10 cellular contexts compared by ENCODE assay signal in genomic region chr2:234954551-234954992, GRCh38. TPM values are rescaled to one million over a fixed set of nuclear protein-coding genes. Genes with fewer than 3 reads are reported as not detected.
DNase-seq lines count a peak whose midpoint lies in the region; ATAC-seq, FAIRE-seq and TF ChIP-seq lines count a peak whose summit lies in the region.
"Had no signal": no experiment of that assay in that cellular context is flagged by ENCODE, and none has a peak within 500 bp of the region (broad histone marks: within the 10 kb centered on the region; RNA-seq: fewer than 3 reads in every experiment).

No MANE protein-coding gene starts in this region.

- peak in 2 of 4 donors; percentile 5 to 60 for ATAC-seq in heart left ventricle
- ATAC-seq in Right ventricle myocardium superior (ENCODE audit: poor library complexity) = no peak
- ATAC-seq in mucosa of descending colon = peak; percentile 1
- ATAC-seq in GM19395 (IDR thresholded peaks at IDR 0.05; ENCODE audit: unreplicated experiment) = no peak

- peaks cover 77% of the 10 kb centered on the region for H3K79me2 ChIP-seq in endothelial cell of umbilical vein (ENCODE audit: control insufficient read depth, insufficient read depth, low read length)

- H3K4me3 ChIP-seq in heart left ventricle (peak overlapping the region in 8 of 12 donors; percentile 74 to 100 (median 88)), endothelial cell of umbilical vein (replicated peaks in 1 of 3; ENCODE audit: insufficient read depth in 1 of 3, low read depth in 1 of 3, low read length in 3 of 3) (peak overlapping the region in 2 of 3 experiments; percentile 87 to 94), mucosa of descending colon (no peak overlapping the region), vagina (peak overlapping the region in 1 of 2 donors; percentile 87)
- H3K4me3 ChIP-seq: BLaER1 treated with 17β-estradiol and CSF1 and Interleukin-3, amounts not matched to agents 10 nM and 100 nM had no signal

- H3K9me3 ChIP-seq in heart left ventricle (no peaks in the 10 kb centered on the region), endothelial cell of umbilical vein (replicated peaks; ENCODE audit: control insufficient read depth, insufficient read depth, low read length) (no peaks in the 10 kb centered on the region), mucosa of descending colon (no peaks in the 10 kb centered on the region), vagina (no peaks in the 10 kb centered on the region)
- H3K9me3 ChIP-seq: BLaER1 treated with 17β-estradiol and CSF1 and Interleukin-3, amounts not matched to agents 10 nM and 100 nM had no signal

- TF ChIP-seq CTCF in heart left ventricle (IDR thresholded peaks at IDR 0.05) (no peak), endothelial cell of umbilical vein (IDR thresholded peaks at IDR 0.05; ENCODE audit: extremely low read depth in 1 of 2, insufficient read depth in 1 of 2, low read depth in 1 of 2, low read length in 2 of 2) (no peak), mucosa of descending colon (IDR thresholded peaks at IDR 0.05) (no peak), vagina (IDR thresholded peaks at IDR 0.05) (no peak)

- H3K9ac ChIP-seq in endothelial cell of umbilical vein (replicated peaks; ENCODE audit: extremely low read depth, insufficient read depth, low read length) = peak overlapping the region; percentile 98
- H3K9ac ChIP-seq: BLaER1 treated with 17β-estradiol and CSF1 and Interleukin-3, amounts not matched to agents 10 nM and 100 nM had no signal

- H3K9me1 ChIP-seq in endothelial cell of umbilical vein (replicated peaks; ENCODE audit: control insufficient read depth, extremely low read depth, insufficient read depth, low read length) = no peaks in the 10 kb centered on the region

- dilution Hi-C loops in endothelial cell of umbilical vein (cut with MboI; ENCODE audit: extremely low pct_ligation_motif_present, low sequenced_read_pairs) = no loop called here

- H2AFZ ChIP-seq in endothelial cell of umbilical vein (ENCODE audit: low read depth, low read length) = no peak overlapping the region

- POLR2A ChIA-PET in endothelial cell of umbilical vein (lab: Charles Lee) = interaction anchor here (0.8 to 1.6 kb wide), 2 partner anchors 26 to 264 kb away, joined by 3 to 12 read pairs; no protein-coding TSS in a partner anchor

- BruUV-seq in endothelial cell of umbilical vein (replicated peaks; lab: Mats Ljungman, UMichigan) = no TSS peak

- peak in 1 of 5 donors; percentile 44 for DNase-seq in heart left ventricle
- DNase-seq in Right ventricle myocardium superior = no peak
- DNase-seq in endothelial cell of umbilical vein (ENCODE audit: low read depth, low spot score) = peak; percentile 37
- DNase-seq in mucosa of descending colon = peak in 1 of 3 donors; percentile 31
- DNase-seq in vagina (ENCODE audit: extremely low spot score in 2 of 2) = no peak
- no peak for DNase-seq in NCI-H2029 treated with DMSO at 0.1 percent for 48 hours (lab: John Stamatoyannopoulos, UW)
- DNase-seq in cortex of kidney (lab: John Stamatoyannopoulos, UW) = no peak
- DNase-seq: RPMI8226 had no signal

- H3K27me3 ChIP-seq in heart left ventricle (peaks cover 0 to 31% (median 0%) of the 10 kb centered on the region in 9 donors), endothelial cell of umbilical vein (ENCODE audit: control insufficient read depth in 2 of 2, insufficient read depth in 2 of 2, low read length in 2 of 2) (no peaks in the 10 kb centered on the region), vagina (no peaks in the 10 kb centered on the region)

- TF ChIP-seq POLR2A in heart left ventricle (IDR thresholded peaks at IDR 0.05) (no peak), endothelial cell of umbilical vein (IDR thresholded peaks at IDR 0.05; ENCODE audit: low read depth, low read length) (no peak), vagina (IDR thresholded peaks at IDR 0.05) (no peak)

- H3K4me1 ChIP-seq in heart left ventricle = peaks cover 0 to 59% (median 29%) of the 10 kb centered on the region in 12 donors
- H3K4me1 ChIP-seq in endothelial cell of umbilical vein (ENCODE audit: control insufficient read depth, extremely low read depth, insufficient read depth, low read length) = peaks cover 36% of the 10 kb centered on the region
- H3K4me1 ChIP-seq in mucosa of descending colon (ENCODE audit: low read depth) = peaks cover 53% of the 10 kb centered on the region
- peaks cover 44% of the 10 kb centered on the region for H3K4me1 ChIP-seq in vagina

- no peak for FAIRE-seq in endothelial cell of umbilical vein (lab: Jason Lieb, UNC)

- no peaks in the 10 kb centered on the region for H3K36me3 ChIP-seq in heart left ventricle
- peaks cover 3% of the 10 kb centered on the region in 2 experiments for H3K36me3 ChIP-seq in endothelial cell of umbilical vein (ENCODE audit: control insufficient read depth in 2 of 2, extremely low read depth in 1 of 2, insufficient read depth in 2 of 2, low read length in 2 of 2)
- no peaks in the 10 kb centered on the region for H3K36me3 ChIP-seq in mucosa of descending colon (ENCODE audit: low read depth)
- H3K36me3 ChIP-seq in vagina = no peaks in the 10 kb centered on the region
- H3K36me3 ChIP-seq: BLaER1 treated with 17β-estradiol and CSF1 and Interleukin-3, amounts not matched to agents 10 nM and 100 nM had no signal

- 37 to 74% (median 64%) methylated on average over 6 to 8 of the region's 8 CpGs for WGBS in heart left ventricle, 4 donors

- intact Hi-C loops in heart left ventricle (cut with DNase I) (loop anchor here in 7 of 10 donors (2.0 to 10.0 kb wide), 10 partner anchors 26 to 153 kb away; no protein-coding TSS in a partner anchor), Right ventricle myocardium superior (cut with DNase I) (no loop called here), endothelial cell of umbilical vein (cut with micrococcal nuclease) (loop anchor here (1.0 to 10.0 kb wide), 4 partner anchors 96 to 980 kb away; no protein-coding TSS in a partner anchor), mucosa of descending colon (cut with DNase I, micrococcal nuclease) (loop anchor here in 1 of 2 donors (10.0 kb wide), 1 partner anchor 100 kb away; no protein-coding TSS in a partner anchor), vagina (cut with DNase I) (no loop called here)

- H3K27ac ChIP-seq in heart left ventricle (peak overlapping the region; percentile 51 to 91 (median 74)), endothelial cell of umbilical vein (ENCODE audit: insufficient read depth, low read depth, low read length) (peak overlapping the region; percentile 92), vagina (peak overlapping the region; percentile 90)
- H3K27ac ChIP-seq: BLaER1 treated with 17β-estradiol and CSF1 and Interleukin-3, amounts not matched to agents 10 nM and 100 nM had no signal

- peak overlapping the region; percentile 83 for H3K4me2 ChIP-seq in endothelial cell of umbilical vein (ENCODE audit: insufficient read depth, low read length)
- H3K4me2 ChIP-seq: BLaER1 treated with 17β-estradiol and CSF1 and Interleukin-3, amounts not matched to agents 10 nM and 100 nM had no signal

- peaks cover 5% of the 10 kb centered on the region for H4K20me1 ChIP-seq in endothelial cell of umbilical vein (replicated peaks; ENCODE audit: control insufficient read depth, extremely low read depth, insufficient read depth, low read length)

- CTCF ChIA-PET in endothelial cell of umbilical vein (lab: Charles Lee) = interaction anchor here (1.2 to 3.3 kb wide), 4 partner anchors 18 to 409 kb away, joined by 3 to 13 read pairs (median 10); no protein-coding TSS in a partner anchor

TF ChIP-seq in endothelial cell of umbilical vein, 7 proteins besides CTCF, POLR2A, EP300 and RAD21:
- TF ChIP-seq MAX (IDR thresholded peaks at IDR 0.05; ENCODE audit: insufficient read depth, insufficient read length) (no peak), GATA2 (IDR thresholded peaks at IDR 0.05; ENCODE audit: insufficient read depth, insufficient read length, low read depth, low read length) (no peak), POLR2AphosphoS5 (IDR thresholded peaks at IDR 0.05; ENCODE audit: insufficient read depth, low read depth, low read length) (no peak), FOS (IDR thresholded peaks at IDR 0.05; ENCODE audit: borderline replicate concordance, insufficient read depth, low read length) (no peak), JUN (IDR thresholded peaks at IDR 0.05; ENCODE audit: borderline replicate concordance, insufficient read depth, insufficient read length, low read depth) (no peak), MYC (IDR thresholded peaks at IDR 0.05; ENCODE audit: low read depth, low read length) (no peak), EZH2 (IDR thresholded peaks at IDR 0.05; ENCODE audit: borderline replicate concordance, low read depth, low read length, severe bottlenecking) (no peak)
TF ChIP-seq in endothelial cell of umbilical vein: peak in this region for 0.

RNA-seq across cellular contexts. Expression of gene SH3BP4, which starts 2.8 kb away (rescaled TPM):
- total RNA-seq in heart left ventricle = 10 to 100 TPM in 7 of 9 donors, 1 to 10 TPM in 2; 8.5 to 33.5 (median 12.4) TPM
- polyA plus RNA-seq in heart left ventricle = 10 to 100 TPM in 1 of 2 donors, 1 to 10 TPM in 1; 5.4 to 25.2 TPM
- 9.0 TPM for total RNA-seq in Right ventricle myocardium superior
- 100.0 and 105 TPM in 2 replicates for total RNA-seq in endothelial cell of umbilical vein
- polyA plus RNA-seq in endothelial cell of umbilical vein = 69.3 and 85.2 TPM in 2 replicates
- 69.0 and 71.6 TPM in 2 replicates for polyA plus RNA-seq in endothelial cell of umbilical vein (2011; cell fraction: cytosol; rRNA removed)
- polyA plus RNA-seq in endothelial cell of umbilical vein (2011; cell fraction: nucleus; rRNA removed) = 86.3 and 102 TPM in 2 replicates
- polyA plus RNA-seq in endothelial cell of umbilical vein (2012) = 59.1 and 63.6 TPM in 2 replicates
- 178 and 188 TPM in 2 replicates for polyA minus RNA-seq in endothelial cell of umbilical vein
- 15.5 TPM for polyA minus RNA-seq in endothelial cell of umbilical vein (2011; cell fraction: cytosol; rRNA and poly(A)+ RNA removed)
- 110 and 132 TPM in 2 replicates for polyA minus RNA-seq in endothelial cell of umbilical vein (2011; cell fraction: nucleus; rRNA and poly(A)+ RNA removed)
- total RNA-seq in mucosa of descending colon = 10 to 100 TPM; 18.0 to 30.4 (median 29.6) TPM
- 19.2 TPM for total RNA-seq in vagina

Comparison
In these comparisons a context has a peak if more than half of its experiments do, and no peak if none do; other contexts are left out.
1. intact Hi-C loops: an anchor here in heart left ventricle (2.0 to 10.0 kb wide) and endothelial cell of umbilical vein (1.0 to 10.0 kb wide); none called in Right ventricle myocardium superior and vagina.